1 cellular context compared by ENCODE assay signal in genomic region chr14:74712499-74713394, GRCh38.
A peak's percentile ranks its signal among the peaks of the same experiment; 100 is the strongest.
TF ChIP-seq lines count a peak whose summit lies in the region.

AREL1 (minus strand) TSS chr14:74713080; CDS start chr14:74685615, 27,465 bp downstream.
FCF1 (plus strand) TSS chr14:74713144; CDS start chr14:74713198, 54 bp downstream.

TF ChIP-seq in K562, 482 proteins besides CTCF, POLR2A, EP300 and RAD21 (continued from another document and continues in another):
- TF ChIP-seq GTF2B (IDR thresholded peaks at IDR 0.05; ENCODE audit: extremely low read depth, insufficient read length) (no peak), CREB5 (CRISPR knock-in tag; IDR thresholded peaks at IDR 0.05) (no peak), ZNF407 (IDR thresholded peaks at IDR 0.05; ENCODE audit: low read depth) (no peak), CSDE1 (IDR thresholded peaks at IDR 0.05) (peak in 1 of 2 experiments; percentile 70; a peak in 2 of 4 replicates), CHD7 (IDR thresholded peaks at IDR 0.05; ENCODE audit: low read depth, low read length) (no peak), E2F6 (IDR thresholded peaks at IDR 0.05; ENCODE audit: borderline replicate concordance in 1 of 2, extremely low read depth in 1 of 2, insufficient read depth in 1 of 2, insufficient read length in 1 of 2, low read depth in 1 of 2, low read length in 1 of 2, poor library complexity in 1 of 2, severe bottlenecking in 1 of 2) (no peak), POLR2H (tag; IDR thresholded peaks at IDR 0.05; ENCODE audit: low read depth) (0 out of 2 replicates have a peak, but pooled peaks have one; percentile 19), ZNF583 (CRISPR knock-in tag; IDR thresholded peaks at IDR 0.05) (no peak), ZNF699 (CRISPR knock-in tag; IDR thresholded peaks at IDR 0.05; ENCODE audit: insufficient replicate concordance) (no peak), PHTF2 (CRISPR knock-in tag; IDR thresholded peaks at IDR 0.05) (no peak), ZNF668 (CRISPR knock-in tag; IDR thresholded peaks at IDR 0.05) (no peak), ZNF707 (CRISPR knock-in tag; conservative IDR thresholded peaks at IDR 0.05) (no peak), SMAD2 (IDR thresholded peaks at IDR 0.05; ENCODE audit: low read depth, low read length) (no peak), ZNF23 (CRISPR knock-in tag; IDR thresholded peaks at IDR 0.05) (no peak), ZBTB12 (CRISPR knock-in tag; IDR thresholded peaks at IDR 0.05) (peak; percentile 92), PHF20 (IDR thresholded peaks at IDR 0.05; ENCODE audit: partially characterized antibody) (peak; percentile 99), GABPB1 (CRISPR knock-in tag; IDR thresholded peaks at IDR 0.05) (peak; percentile 96), ZBTB17 (CRISPR knock-in tag; IDR thresholded peaks at IDR 0.05) (no peak), EWSR1 (IDR thresholded peaks at IDR 0.05; ENCODE audit: borderline replicate concordance, low read depth, partially characterized antibody) (no peak), MTF1 (CRISPR knock-in tag; IDR thresholded peaks at IDR 0.05; ENCODE audit: borderline replicate concordance) (no peak), PRDM10 (IDR thresholded peaks at IDR 0.05; ENCODE audit: partially characterized antibody) (no peak), ZNF239 (CRISPR knock-in tag; IDR thresholded peaks at IDR 0.05) (no peak), ZNF174 (CRISPR knock-in tag; IDR thresholded peaks at IDR 0.05) (no peak), CREBBP (IDR thresholded peaks at IDR 0.05; ENCODE audit: low read depth, low read length) (no peak), HMG20B (CRISPR knock-in tag; IDR thresholded peaks at IDR 0.05) (no peak)
